12 cellular contexts compared by ENCODE assay signal in genomic region chr15:58223432-58223831, GRCh38.
DNase-seq lines count a peak whose midpoint lies in the region; ATAC-seq and TF ChIP-seq lines count a peak whose summit lies in the region.
"Had no signal": no experiment of that assay in that cellular context is flagged by ENCODE, and none has a peak within 500 bp of the region (broad histone marks: within the 10 kb centered on the region; RNA-seq: fewer than 3 reads in every experiment).

No MANE protein-coding gene starts in this region.

- H2BK120ac ChIP-seq in IMR-90 (ENCODE audit: low read depth, low read length) (no peak overlapping the region), mesenchymal stem cell (ENCODE audit: low read depth, low read length) (no peak overlapping the region), neuronal stem cell (ENCODE audit: low read depth, low read length) (no peak overlapping the region)

- CTCF ChIA-PET in IMR-90 (lab: Yijun Ruan, JAX): interaction anchor here (1.0 to 1.1 kb wide), 2 partner anchors 11 to 533 kb away, joined by 3 to 4 read pairs; no protein-coding TSS in a partner anchor

- dilution Hi-C loops in IMR-90 (cut with HindIII; ENCODE audit: low sequenced_read_pairs, unreplicated experiment): no loop called here

- H2AK5ac ChIP-seq in IMR-90 (ENCODE audit: low read depth, low read length): no peak overlapping the region
- H2AK5ac ChIP-seq in mesenchymal stem cell (ENCODE audit: low read length, severe bottlenecking): no peak overlapping the region
- H2AK5ac ChIP-seq in neuronal stem cell (ENCODE audit: low read depth, low read length): no peak overlapping the region

- H3K9me1 ChIP-seq in IMR-90 (ENCODE audit: insufficient read depth, low read length): no peaks in the 10 kb centered on the region

- TF ChIP-seq RAD21 in IMR-90 (IDR thresholded peaks at IDR 0.05; ENCODE audit: low read length): no peak

- POLR2A ChIA-PET in IMR-90 (lab: Charles Lee; ENCODE audit: unreplicated experiment): no interaction called here

- no peak for TF ChIP-seq CTCF in IMR-90 (conservative IDR thresholded peaks at IDR 0.05; ENCODE audit: low read depth, low read length)
- TF ChIP-seq CTCF in foreskin keratinocyte (conservative IDR thresholded peaks at IDR 0.05): no peak

- H4K20me1 ChIP-seq in BLaER1: no peaks in the 10 kb centered on the region
- H4K20me1 ChIP-seq in IMR-90 (ENCODE audit: insufficient read depth, low read length): no peaks in the 10 kb centered on the region

- intact Hi-C loops in IMR-90 (cut with micrococcal nuclease): loop anchor here (10.0 kb wide), 1 partner anchor 631 kb away; no protein-coding TSS in a partner anchor

- ATAC-seq in IMR-90 (ENCODE audit: low read depth): no peak
- no peak for ATAC-seq in foreskin keratinocyte

- H2BK15ac ChIP-seq in IMR-90 (ENCODE audit: low read depth, low read length) (no peak overlapping the region), mesenchymal stem cell (ENCODE audit: low read depth, poor library complexity, severe bottlenecking) (no peak overlapping the region), neuronal stem cell (ENCODE audit: low read length) (no peak overlapping the region)

- no peak overlapping the region for H3K14ac ChIP-seq in IMR-90 (replicated peaks; ENCODE audit: low read depth, low read length)
- no peak overlapping the region for H3K14ac ChIP-seq in mesenchymal stem cell (ENCODE audit: low read length in 2 of 2)
- H3K14ac ChIP-seq in neuronal stem cell (ENCODE audit: low read length): no peak overlapping the region

- H3K23ac ChIP-seq in IMR-90 (ENCODE audit: low read depth, low read length) (no peak overlapping the region), mesenchymal stem cell (ENCODE audit: low read length in 2 of 2) (no peak overlapping the region), neuronal stem cell (ENCODE audit: low read depth, low read length, poor library complexity) (no peak overlapping the region)

- H3K4ac ChIP-seq in IMR-90 (ENCODE audit: low read depth, low read length) (no peak overlapping the region), mesenchymal stem cell (ENCODE audit: low read depth in 1 of 2, low read length in 2 of 2) (no peak overlapping the region), neuronal stem cell (ENCODE audit: low read length) (no peak overlapping the region)

- H2BK12ac ChIP-seq in mesenchymal stem cell (ENCODE audit: low read length in 2 of 2): no peak overlapping the region
- H2BK12ac ChIP-seq in neuronal stem cell (ENCODE audit: low read length): no peak overlapping the region

- H3K27ac ChIP-seq in BLaER1 (peak overlapping the region; percentile 20; the same call in 1 of the 2 replicates), IMR-90 (ENCODE audit: insufficient read depth, low read length) (no peak overlapping the region), mesenchymal stem cell (ENCODE audit: low read length, poor library complexity, severe bottlenecking) (no peak overlapping the region), neuronal stem cell (replicated peaks; ENCODE audit: low read length) (no peak overlapping the region), foreskin keratinocyte (no peak overlapping the region)
- H3K27ac ChIP-seq: C4-2B, HL-60 had no signal

- H4K91ac ChIP-seq in IMR-90 (ENCODE audit: insufficient read depth, low read depth, low read length): no peak overlapping the region
- no peak overlapping the region for H4K91ac ChIP-seq in mesenchymal stem cell (ENCODE audit: low read length)
- H4K91ac ChIP-seq in neuronal stem cell (ENCODE audit: low read depth, low read length, poor library complexity): no peak overlapping the region

- H2AFZ ChIP-seq in IMR-90 (replicated peaks; ENCODE audit: low read length, poor library complexity) (no peak overlapping the region), mesenchymal stem cell (ENCODE audit: low read depth, low read length) (no peak overlapping the region), neuronal stem cell (ENCODE audit: low read length) (peak overlapping the region; percentile 4)

- H3K4me3 ChIP-seq in BLaER1 (no peak overlapping the region), IMR-90 (ENCODE audit: insufficient read depth, low read depth, low read length) (no peak overlapping the region), mesenchymal stem cell (ENCODE audit: insufficient read depth in 1 of 2, low read depth in 1 of 2, low read length in 2 of 2) (no peak overlapping the region), neuronal stem cell (ENCODE audit: low read length in 2 of 2) (no peak overlapping the region)

- no peak overlapping the region for H4K8ac ChIP-seq in IMR-90 (ENCODE audit: low read depth in 2 of 2, low read length in 2 of 2)
- H4K8ac ChIP-seq in mesenchymal stem cell (ENCODE audit: low read length): no peak overlapping the region
- no peak overlapping the region for H4K8ac ChIP-seq in neuronal stem cell (ENCODE audit: low read depth, low read length)

- no peak overlapping the region for H3K9ac ChIP-seq in BLaER1
- no peak overlapping the region for H3K9ac ChIP-seq in IMR-90 (ENCODE audit: low read depth, low read length)
- peak overlapping the region; percentile 39 for H3K9ac ChIP-seq in mesenchymal stem cell (ENCODE audit: low read length)
- H3K9ac ChIP-seq in neuronal stem cell (ENCODE audit: low read depth, low read length, poor library complexity): no peak overlapping the region

- WGBS in IMR-90 (ENCODE audit: extremely low coverage in 2 of 2, insufficient read length in 1 of 2), 2 experiments: no CpG with 5 or more reads among the region's 3 CpGs
- WGBS in mesenchymal stem cell: 83% methylated on average over 3 of the region's 3 CpGs
- no CpG with 5 or more reads among the region's 3 CpGs for WGBS in neuronal stem cell (ENCODE audit: extremely low coverage in 2 of 2, insufficient read length in 2 of 2, insufficient replicate concordance in 1 of 2), 2 donors

- BruUV-seq in IMR-90 (replicated peaks; lab: Mats Ljungman, UMichigan): no TSS peak

- H3K56ac ChIP-seq in IMR-90 (ENCODE audit: extremely low read depth, insufficient read depth, low read length): no peak overlapping the region

- TF ChIP-seq POLR2A in IMR-90 (IDR thresholded peaks at IDR 0.05; ENCODE audit: low read depth, low read length): no peak

- H2BK20ac ChIP-seq in IMR-90 (ENCODE audit: low read depth, low read length): no peak overlapping the region

- in situ Hi-C loops in IMR-90 (cut with MboI; ENCODE audit: low sequenced_read_pairs): loop anchor here (25.0 kb wide), 1 partner anchor 1264 kb away; no protein-coding TSS in a partner anchor

- H3K18ac ChIP-seq in IMR-90 (ENCODE audit: low read depth, low read length) (no peak overlapping the region), mesenchymal stem cell (ENCODE audit: low read depth in 1 of 2, low read length in 2 of 2) (no peak overlapping the region), neuronal stem cell (ENCODE audit: low read length) (no peak overlapping the region)

- DNase-seq in IMR-90: no peak
- DNase-seq in mesenchymal stem cell: no peak
- DNase-seq in neuronal stem cell (ENCODE audit: low spot score): no peak
- no peak for DNase-seq in NCI-H2107 (lab: John Stamatoyannopoulos, UW)
- DNase-seq in dermis blood vessel endothelial cell: no peak
- no peak for DNase-seq in foreskin keratinocyte
- DNase-seq: Caco-2; CD4-positive, alpha-beta T cell; H9 had no signal

- H4K5ac ChIP-seq in IMR-90 (ENCODE audit: low read depth, low read length): no peak overlapping the region

- no peak overlapping the region for H2BK5ac ChIP-seq in IMR-90 (ENCODE audit: low read depth, low read length, poor library complexity, severe bottlenecking)
- H2BK5ac ChIP-seq in mesenchymal stem cell (ENCODE audit: low read depth, low read length, poor library complexity, severe bottlenecking): no peak overlapping the region
- H2BK5ac ChIP-seq in neuronal stem cell (ENCODE audit: low read length): no peak overlapping the region

- no peaks in the 10 kb centered on the region for H3K36me3 ChIP-seq in BLaER1
- no peaks in the 10 kb centered on the region for H3K36me3 ChIP-seq in IMR-90 (ENCODE audit: control insufficient read depth, insufficient read depth, low read length)
- H3K36me3 ChIP-seq in mesenchymal stem cell (ENCODE audit: control insufficient read depth in 1 of 2, insufficient read depth in 2 of 2, low read depth in 1 of 2, low read length in 2 of 2): no peaks in the 10 kb centered on the region
- H3K36me3 ChIP-seq in neuronal stem cell (replicated peaks in 1 of 2; ENCODE audit: control insufficient read depth in 2 of 2, insufficient read depth in 2 of 2, low read length in 2 of 2): no peaks in the 10 kb centered on the region

- H3K9me3 ChIP-seq in BLaER1 (peaks cover 6% of the 10 kb centered on the region), IMR-90 (ENCODE audit: control insufficient read depth, insufficient read depth, low read length) (no peaks in the 10 kb centered on the region; the same call in 1 of the 2 replicates), mesenchymal stem cell (ENCODE audit: control insufficient read depth, low read length) (peaks cover 9% of the 10 kb centered on the region), neuronal stem cell (replicated peaks in 1 of 2; ENCODE audit: control insufficient read depth in 2 of 2, insufficient read depth in 1 of 2, low read depth in 1 of 2, low read length in 2 of 2) (no peaks in the 10 kb centered on the region)
- H3K9me3 ChIP-seq: Caco-2 had no signal

- H3K27me3 ChIP-seq in BLaER1 (no peaks in the 10 kb centered on the region), IMR-90 (ENCODE audit: control insufficient read depth, insufficient read depth, low read length) (no peaks in the 10 kb centered on the region), mesenchymal stem cell (ENCODE audit: control insufficient read depth in 1 of 2, insufficient read depth in 1 of 2, low read length in 2 of 2) (no peaks in the 10 kb centered on the region), neuronal stem cell (ENCODE audit: control insufficient read depth in 3 of 3, insufficient read depth in 3 of 3, low read depth in 1 of 3, low read length in 3 of 3) (no peaks in the 10 kb centered on the region), foreskin keratinocyte (no peaks in the 10 kb centered on the region)

- H3K4me2 ChIP-seq in BLaER1: peak overlapping the region; percentile 73
- H3K4me2 ChIP-seq in IMR-90 (ENCODE audit: low read depth, low read length): no peak overlapping the region
- H3K4me2 ChIP-seq in mesenchymal stem cell (ENCODE audit: low read length, poor library complexity, severe bottlenecking): no peak overlapping the region
- H3K4me2 ChIP-seq in neuronal stem cell (ENCODE audit: insufficient read depth, low read length, poor library complexity, severe bottlenecking): no peak overlapping the region

- peaks cover 0 to 5% of the 10 kb centered on the region in 2 experiments; a peak in 1 of 4 replicates for H3K79me1 ChIP-seq in IMR-90 (ENCODE audit: low read depth in 1 of 2, low read length in 2 of 2)
- H3K79me1 ChIP-seq in mesenchymal stem cell (replicated peaks; ENCODE audit: low read length, poor library complexity, severe bottlenecking): no peaks in the 10 kb centered on the region
- H3K79me1 ChIP-seq in neuronal stem cell (ENCODE audit: low read depth, low read length): no peaks in the 10 kb centered on the region

- peaks cover 57% of the 10 kb centered on the region for H3K4me1 ChIP-seq in BLaER1
- H3K4me1 ChIP-seq in IMR-90 (ENCODE audit: control insufficient read depth, insufficient read depth, low read length): peaks cover 9% of the 10 kb centered on the region
- H3K4me1 ChIP-seq in mesenchymal stem cell (ENCODE audit: control insufficient read depth, insufficient read depth, low read depth, low read length): peaks cover 4% of the 10 kb centered on the region
- no peaks in the 10 kb centered on the region for H3K4me1 ChIP-seq in neuronal stem cell (ENCODE audit: control insufficient read depth in 2 of 2, insufficient read depth in 1 of 2, low read depth in 1 of 2, low read length in 2 of 2)
- H3K4me1 ChIP-seq in foreskin keratinocyte: peaks cover under 1% of the 10 kb centered on the region
- H3K4me1 ChIP-seq: Caco-2 had no signal

- no peak overlapping the region for H2AK9ac ChIP-seq in IMR-90 (replicated peaks; ENCODE audit: low read depth, low read length, poor library complexity)
